In the genomic region with DNA sequence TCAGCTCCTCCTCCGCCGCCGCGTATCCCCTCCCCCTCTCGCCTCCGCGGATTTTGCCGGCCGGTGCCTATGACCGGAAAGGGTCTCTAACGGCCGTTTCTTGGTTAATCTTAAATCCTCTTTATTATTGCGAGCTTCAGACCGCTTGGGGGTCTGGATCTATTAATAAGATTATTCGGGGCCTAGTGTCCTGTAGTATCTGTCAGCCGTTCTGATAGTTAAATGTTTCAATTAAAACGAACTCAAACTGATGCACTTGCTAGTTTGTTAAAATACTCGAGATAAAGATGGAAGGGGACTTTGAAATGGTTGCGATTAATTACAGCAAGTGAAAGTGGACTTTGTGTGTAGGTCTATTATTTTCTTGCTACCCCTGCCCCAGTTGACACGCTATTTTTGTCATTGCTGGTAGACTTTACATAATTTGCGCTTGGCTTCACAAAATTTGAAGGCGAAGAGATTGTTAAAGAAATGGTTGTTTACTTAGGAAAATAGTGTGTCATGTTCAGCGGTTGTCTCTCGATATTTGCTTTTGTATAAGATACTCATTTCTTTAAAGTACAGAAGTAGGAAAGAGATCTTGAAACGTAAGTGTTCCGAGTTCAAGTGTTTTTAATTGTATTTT, we compare ENCODE assay signal across 8 cellular contexts. TPM values are rescaled to one million over a fixed set of nuclear protein-coding genes. Genes with fewer than 3 reads are reported as not detected.
DNase-seq lines count a peak whose midpoint lies in the region; ATAC-seq, FAIRE-seq and TF ChIP-seq lines count a peak whose summit lies in the region.

No MANE protein-coding gene starts in this region.

- H2BK20ac ChIP-seq in H1 (ENCODE audit: low read length) = no peak overlapping the region

- H2AK5ac ChIP-seq in H1 (ENCODE audit: low read depth, low read length) = 0 out of 2 replicates have a peak overlapping the region, but pooled peaks have one; percentile 56

- POLR2A ChIA-PET in H1 (lab: Charles Lee; ENCODE audit: partially characterized antibody) = interaction anchor here (0.6 to 6.3 kb wide), 29 partner anchors 8 to 771 kb away, joined by 3 to 64 read pairs (median 4); partner anchors contain the start of genes CRYZL1, DONSON, IL10RB and TMEM50B

- H3K9me3 ChIP-seq in H1 (ENCODE audit: insufficient read depth in 2 of 2, low read depth in 1 of 2, low read length in 1 of 2) = no peaks in the 10 kb centered on the region
- H3K9me3 ChIP-seq in mucosa of stomach (ENCODE audit: control insufficient read depth, low read length) = no peaks in the 10 kb centered on the region

- no peak for TF ChIP-seq CTCF in H1 (IDR thresholded peaks at IDR 0.05; ENCODE audit: control extremely low read depth in 1 of 3, insufficient read depth in 1 of 3, low read depth in 1 of 3, low read length in 3 of 3)

- H2AFZ ChIP-seq in H1 (ENCODE audit: low read length) = no peak overlapping the region

- H3K56ac ChIP-seq in H1 (replicated peaks; ENCODE audit: insufficient read length, low read depth, low read length) = peak overlapping the region; percentile 17

- H4K5ac ChIP-seq in H1 (ENCODE audit: insufficient read length, low read depth, low read length) = no peak overlapping the region

- H3K4me3 ChIP-seq in H1 (ENCODE audit: extremely low read depth in 1 of 4, insufficient read depth in 2 of 4, low read depth in 3 of 4, low read length in 4 of 4) = peak overlapping the region; percentile 91 to 99 (median 95)
- peak overlapping the region; percentile 94 for H3K4me3 ChIP-seq in mucosa of stomach (ENCODE audit: low read length)

- no peak overlapping the region for H4K91ac ChIP-seq in H1 (replicated peaks; ENCODE audit: insufficient read length, low read length)

- H2BK15ac ChIP-seq in H1 (ENCODE audit: low read length) = no peak overlapping the region

- 1% methylated on average over 26 of the region's 26 CpGs; no CpG with 5 or more reads in 1 of the 2 experiments for WGBS in H1 (ENCODE audit: extremely low coverage in 1 of 2, insufficient coverage in 1 of 2, insufficient read length in 1 of 2, insufficient replicate concordance in 2 of 2, low coverage in 1 of 2, low lambda C conversion rate in 2 of 2, missing lambda C conversion rate in 1 of 2), 2 experiments

- no peak overlapping the region for H3K4ac ChIP-seq in H1 (replicated peaks; ENCODE audit: insufficient read length, low read depth, low read length)

- peaks cover 53 to 88% of the 10 kb centered on the region in 2 experiments for H3K79me2 ChIP-seq in H1 (ENCODE audit: control insufficient read depth in 1 of 2, insufficient read depth in 2 of 2, low read length in 2 of 2)

- peak overlapping the region; percentile 99 for H3K27ac ChIP-seq in H1 (ENCODE audit: low read depth, low read length)

- H3K9ac ChIP-seq in H1 (replicated peaks in 1 of 4; ENCODE audit: extremely low read depth in 1 of 4, low read depth in 3 of 4, low read length in 3 of 4) = peak overlapping the region; percentile 97 to 100 (median 98)
- peak overlapping the region; percentile 100 for H3K9ac ChIP-seq in mucosa of stomach (ENCODE audit: low read length)

- H3K4me2 ChIP-seq in H1 (ENCODE audit: insufficient read depth in 1 of 2, low read depth in 2 of 2, low read length in 2 of 2) = peak overlapping the region; percentile 76 to 79

- 0 out of 2 replicates have a peak overlapping the region, but pooled peaks have one; percentile 97 for H2BK12ac ChIP-seq in H1 (ENCODE audit: low read depth, low read length)

- H3K23me2 ChIP-seq in H1 (ENCODE audit: low read depth, low read length) = peaks cover 10% of the 10 kb centered on the region

- H3K27me3 ChIP-seq in H1 (replicated peaks in 1 of 4; ENCODE audit: control insufficient read depth in 3 of 4, extremely low read depth in 1 of 4, insufficient read depth in 3 of 4, low read length in 3 of 4) = no peaks in the 10 kb centered on the region
- no peaks in the 10 kb centered on the region for H3K27me3 ChIP-seq in mucosa of stomach (ENCODE audit: control insufficient read depth, insufficient read depth, low read length)

- peak overlapping the region; percentile 95; the same call in 1 of the 2 replicates for H2BK5ac ChIP-seq in H1 (ENCODE audit: low read depth, low read length)

- CTCF ChIA-PET in H1 (lab: Charles Lee; ENCODE audit: partially characterized antibody) = interaction anchor here (1.3 kb wide), 1 partner anchor 8 kb away, joined by 3 read pairs; no protein-coding TSS in a partner anchor

- no peaks in the 10 kb centered on the region for H3K79me1 ChIP-seq in H1 (ENCODE audit: low read depth, low read length)

- peak; percentile 8 for ATAC-seq in HG02852 (IDR thresholded peaks at IDR 0.05; ENCODE audit: unreplicated experiment)
- no peak for ATAC-seq in stimulated activated naive CD8-positive, alpha-beta T cell treated with anti-CD3 and anti-CD28 coated beads, Interleukin-15, Interleukin-2, amounts not matched to agents 100 U/mL and 50 U/mL, for 24 hours

- no peak for TF ChIP-seq EP300 in H1 (IDR thresholded peaks at IDR 0.05; ENCODE audit: borderline replicate concordance in 1 of 2, low read depth in 2 of 2, low read length in 2 of 2)

- H3K14ac ChIP-seq in H1 (ENCODE audit: insufficient read length) = no peak overlapping the region

- peak overlapping the region; percentile 94; the same call in 1 of the 2 replicates for H3K18ac ChIP-seq in H1 (ENCODE audit: extremely low read depth, low read length)

- peaks cover 7 to 10% of the 10 kb centered on the region in 2 experiments for H4K20me1 ChIP-seq in H1 (replicated peaks in 1 of 2; ENCODE audit: control insufficient read depth in 1 of 2, insufficient read depth in 2 of 2, low read length in 2 of 2)

- H3K36me3 ChIP-seq in H1 (ENCODE audit: control insufficient read depth in 2 of 4, insufficient read depth in 4 of 4, low read length in 3 of 4) (peaks cover 3 to 45% (median 13%) of the 10 kb centered on the region in 4 experiments; a peak in 7 of 8 replicates), mucosa of stomach (ENCODE audit: control insufficient read depth, insufficient read depth, low read length) (peaks cover 1% of the 10 kb centered on the region)

- no peak for TF ChIP-seq POLR2A in H1 (IDR thresholded peaks at IDR 0.05; ENCODE audit: control extremely low read depth in 1 of 2, low read depth in 2 of 2, low read length in 2 of 2)

- no peak for TF ChIP-seq RAD21 in H1 (IDR thresholded peaks at IDR 0.05 in 1 of 2, conservative IDR thresholded peaks at IDR 0.05 in 1 of 2; ENCODE audit: low read depth in 2 of 2, low read length in 2 of 2)

- H4K8ac ChIP-seq in H1 (ENCODE audit: extremely low read depth, insufficient read depth, low read length) = no peak overlapping the region; the same call in 1 of the 2 replicates

- no peak overlapping the region for H2BK120ac ChIP-seq in H1 (replicated peaks; ENCODE audit: low read depth, low read length)

- H3K4me1 ChIP-seq in H1 (replicated peaks in 1 of 4; ENCODE audit: control insufficient read depth in 3 of 4, insufficient read depth in 4 of 4, low read length in 3 of 4) (peaks cover 0 to 2% (median 0%) of the 10 kb centered on the region in 4 experiments; a peak in 3 of 7 replicates), mucosa of stomach (ENCODE audit: control insufficient read depth, insufficient read depth, low read length) (peaks cover 21% of the 10 kb centered on the region)

- no peak overlapping the region for H3K23ac ChIP-seq in H1 (ENCODE audit: insufficient read length)

- peak; percentile 82 for DNase-seq in COLO668 (lab: John Stamatoyannopoulos, UW; ENCODE audit: unreplicated experiment)
- peak; percentile 29 for DNase-seq in T-helper 22 cell (ENCODE audit: low read depth)
- no peak for DNase-seq in H1 (ENCODE audit: low read depth in 1 of 2, low spot score in 2 of 2)
- peak; percentile 87 for DNase-seq in stimulated activated naive CD8-positive, alpha-beta T cell treated with anti-CD3 and anti-CD28 coated beads, Interleukin-15, Interleukin-2, amounts not matched to agents 100 U/mL and 50 U/mL, for 24 hours
- DNase-seq in cerebellar nuclear complex (lab: John Stamatoyannopoulos, UW) = no peak
- DNase-seq in NCI-H524 treated with DMSO at 0.1 percent for 48 hours (lab: John Stamatoyannopoulos, UW) = no peak

- no peak for FAIRE-seq in H1 (lab: Jason Lieb, UNC)

RNA-seq across cellular contexts. Expression of gene SON, which starts 0.8 kb away (rescaled TPM):
- total RNA-seq in H1 (2021; fragmentation: NEBNext Ultra II Directional; extraction: Animal tissue kit (Norgen Biotek cat#: 25700)) = 270 and 274 TPM in 2 replicates
- 113 and 122 TPM in 2 replicates for polyA plus RNA-seq in H1 (2011; rRNA removed)
- polyA plus RNA-seq in H1 (2011; cell fraction: cytosol; rRNA removed) = 90.3 TPM
- polyA plus RNA-seq in H1 (2011; cell fraction: nucleus; rRNA removed) = 187 TPM
- 131 to 257 TPM (median 167 TPM) in 4 replicates for polyA plus RNA-seq in H1 (2012, experiment 1 of 2)
- 17.8 TPM for polyA plus RNA-seq in H1 (2012, experiment 2 of 2)
- polyA plus RNA-seq in H1 (2013, experiment 1 of 2) = 114 TPM
- polyA plus RNA-seq in H1 (2013, experiment 2 of 2) = 94.2 TPM
- polyA minus RNA-seq in H1 (2011; rRNA and poly(A)+ RNA removed) = 310 and 447 TPM in 2 replicates
- polyA minus RNA-seq in H1 (2011; cell fraction: cytosol; rRNA and poly(A)+ RNA removed) = 151 TPM
- polyA minus RNA-seq in H1 (2011; cell fraction: nucleus; rRNA and poly(A)+ RNA removed) = 237 TPM

RNA-seq across cellular contexts. Expression of gene GART, which starts 1.7 kb away (rescaled TPM):
- 231 TPM in 2 replicates for total RNA-seq in H1 (2021; fragmentation: NEBNext Ultra II Directional; extraction: Animal tissue kit (Norgen Biotek cat#: 25700))
- polyA plus RNA-seq in H1 (2011; rRNA removed) = 20.6 and 23.1 TPM in 2 replicates
- 32.4 TPM for polyA plus RNA-seq in H1 (2011; cell fraction: cytosol; rRNA removed)
- polyA plus RNA-seq in H1 (2011; cell fraction: nucleus; rRNA removed) = 34.4 TPM
- polyA plus RNA-seq in H1 (2012, experiment 1 of 2) = 102 to 135 TPM (median 114 TPM) in 4 replicates
- polyA plus RNA-seq in H1 (2012, experiment 2 of 2) = 31.4 TPM
- polyA plus RNA-seq in H1 (2013, experiment 1 of 2) = 104 TPM
- polyA plus RNA-seq in H1 (2013, experiment 2 of 2) = 101 TPM
- polyA minus RNA-seq in H1 (2011; rRNA and poly(A)+ RNA removed) = 44.5 and 61.3 TPM in 2 replicates
- polyA minus RNA-seq in H1 (2011; cell fraction: cytosol; rRNA and poly(A)+ RNA removed) = 44.6 TPM
- polyA minus RNA-seq in H1 (2011; cell fraction: nucleus; rRNA and poly(A)+ RNA removed) = 64.5 TPM

RNA-seq across cellular contexts. Expression of gene DONSON, which starts 44.9 kb away (rescaled TPM):
- total RNA-seq in H1 (2021; fragmentation: NEBNext Ultra II Directional; extraction: Animal tissue kit (Norgen Biotek cat#: 25700)) = 27.9 and 32.5 TPM in 2 replicates
- 14.0 and 21.9 TPM in 2 replicates for polyA plus RNA-seq in H1 (2011; rRNA removed)
- polyA plus RNA-seq in H1 (2011; cell fraction: cytosol; rRNA removed) = 23.0 TPM
- 18.1 TPM for polyA plus RNA-seq in H1 (2011; cell fraction: nucleus; rRNA removed)
- 27.4 to 45.2 TPM (median 30.4 TPM) in 4 replicates for polyA plus RNA-seq in H1 (2012, experiment 1 of 2)
- 6.0 TPM for polyA plus RNA-seq in H1 (2012, experiment 2 of 2)
- polyA plus RNA-seq in H1 (2013, experiment 1 of 2) = 21.5 TPM
- 21.8 TPM for polyA plus RNA-seq in H1 (2013, experiment 2 of 2)
- 34.4 and 42.3 TPM in 2 replicates for polyA minus RNA-seq in H1 (2011; rRNA and poly(A)+ RNA removed)
- polyA minus RNA-seq in H1 (2011; cell fraction: cytosol; rRNA and poly(A)+ RNA removed) = 15.3 TPM
- 19.4 TPM for polyA minus RNA-seq in H1 (2011; cell fraction: nucleus; rRNA and poly(A)+ RNA removed)

RNA-seq across cellular contexts. Expression of gene DNAJC28, which starts 52.1 kb away (rescaled TPM):
- total RNA-seq in H1 (2021; fragmentation: NEBNext Ultra II Directional; extraction: Animal tissue kit (Norgen Biotek cat#: 25700)) = 4.2 and 4.3 TPM in 2 replicates
- 0.75 and 0.97 TPM in 2 replicates for polyA plus RNA-seq in H1 (2011; rRNA removed)
- 2.9 TPM for polyA plus RNA-seq in H1 (2011; cell fraction: cytosol; rRNA removed)
- 0.51 TPM for polyA plus RNA-seq in H1 (2011; cell fraction: nucleus; rRNA removed)
- polyA plus RNA-seq in H1 (2012, experiment 1 of 2) = 1.8 to 3.8 TPM (median 2.8 TPM) in 4 replicates
- 0.50 TPM for polyA plus RNA-seq in H1 (2012, experiment 2 of 2)
- polyA plus RNA-seq in H1 (2013, experiment 1 of 2) = 3.9 TPM
- 4.2 TPM for polyA plus RNA-seq in H1 (2013, experiment 2 of 2)
- 0.82 and 0.98 TPM in 2 replicates for polyA minus RNA-seq in H1 (2011; rRNA and poly(A)+ RNA removed)
- polyA minus RNA-seq in H1 (2011; cell fraction: cytosol; rRNA and poly(A)+ RNA removed) = 0.51 TPM
- 2.1 TPM for polyA minus RNA-seq in H1 (2011; cell fraction: nucleus; rRNA and poly(A)+ RNA removed)

Comparison
In these comparisons a context has a peak if more than half of its experiments do, and no peak if none do; other contexts are left out.
1. DNase-seq: peak in COLO668 (single experiment), T-helper 22 cell (single experiment) and stimulated activated naive CD8-positive, alpha-beta T cell treated with anti-CD3 and anti-CD28 coated beads, Interleukin-15, Interleukin-2, amounts not matched to agents 100 U/mL and 50 U/mL, for 24 hours (single experiment); none in H1 (0 of 2), cerebellar nuclear complex (0 of 2) and NCI-H524 treated with DMSO at 0.1 percent for 48 hours (single experiment).